In the genomic region with DNA sequence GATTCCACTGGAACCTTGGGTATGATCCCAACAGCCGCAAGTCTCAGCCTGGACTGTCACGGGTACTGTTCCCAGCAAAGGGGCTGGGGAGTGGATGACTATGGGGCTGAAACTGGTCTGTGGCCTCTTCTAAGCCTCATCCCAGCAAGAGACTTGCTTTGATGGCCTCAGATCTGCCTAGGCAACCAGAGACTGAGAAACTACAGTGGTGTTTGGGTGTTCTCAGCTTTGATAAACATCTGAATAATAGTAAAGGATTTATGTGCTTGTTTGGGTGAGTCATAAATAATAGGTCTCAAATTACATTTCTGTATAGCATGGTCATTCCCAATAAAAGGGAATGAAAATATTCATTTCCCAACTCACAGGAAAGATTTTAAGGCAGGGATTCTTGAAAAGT, we compare ENCODE assay signal across 12 cellular contexts. TPM values are rescaled to one million over a fixed set of nuclear protein-coding genes. Genes with fewer than 3 reads are reported as not detected.
DNase-seq lines count a peak whose midpoint lies in the region; ATAC-seq, FAIRE-seq and TF ChIP-seq lines count a peak whose summit lies in the region.
"Had no signal": no experiment of that assay in that cellular context is flagged by ENCODE, and none has a peak within 500 bp of the region (broad histone marks: within the 10 kb centered on the region; RNA-seq: fewer than 3 reads in every experiment).

No MANE protein-coding gene starts in this region.

- DNase-seq in EL (peak; percentile 75), RKO (ENCODE audit: low spot score) (peak; percentile 16), retinal pigment epithelial cell (ENCODE audit: low read depth) (peak; percentile 41), RCC 7860 (ENCODE audit: low spot score) (no peak), SHP77 (lab: John Stamatoyannopoulos, UW) (no peak)
- DNase-seq: activated CD4-positive, alpha-beta memory T cell treated with anti-CD3 and anti-CD28 coated beads for 36 hours; psoas muscle had no signal

- TF ChIP-seq CTCF in retinal pigment epithelial cell (conservative IDR thresholded peaks at IDR 0.05; ENCODE audit: low read depth, low read length) = no peak

- H3K4me3 ChIP-seq in retinal pigment epithelial cell (ENCODE audit: low read length) = no peak overlapping the region
- H3K4me3 ChIP-seq: psoas muscle, uterus had no signal

- peak; percentile 33 for ATAC-seq in esophagus mucosa
- no peak for ATAC-seq in HG03095 (IDR thresholded peaks at IDR 0.05; ENCODE audit: unreplicated experiment)
- ATAC-seq in HG03039 (IDR thresholded peaks at IDR 0.05; ENCODE audit: unreplicated experiment) = no peak

- FAIRE-seq in RCC 7860 (lab: Jason Lieb, UNC) = no peak
- FAIRE-seq: G401.6 had no signal

RNA-seq across cellular contexts. Expression of a gene that starts 30.2 kb away (rescaled TPM):
- total RNA-seq in esophagus mucosa = 8.4 TPM

Comparison
In these comparisons a context has a peak if more than half of its experiments do, and no peak if none do; other contexts are left out.
1. DNase-seq: peak in EL (single experiment), RKO (single experiment) and retinal pigment epithelial cell (single experiment); none in RCC 7860 (single experiment) and SHP77 (0 of 2).